Comparison of ENCODE assay signal across 1 cellular context in genomic region chr6:33314515-33314942, GRCh38.
TF ChIP-seq lines count a peak whose summit lies in the region.

No MANE protein-coding gene starts in this region.

TF ChIP-seq in K562, 482 proteins besides CTCF, POLR2A, EP300 and RAD21 (continues in another document):
- TF ChIP-seq FOXO4 (CRISPR knock-in tag; IDR thresholded peaks at IDR 0.05) (no peak), KDM1A (IDR thresholded peaks at IDR 0.05) (0 out of 4 replicates have a peak, but pooled peaks of 1 of the 2 experiments have one; percentile 11), HCFC1 (IDR thresholded peaks at IDR 0.05; ENCODE audit: low read depth, low read length) (peak; percentile 35; the same call in 1 of the 2 replicates), PREB (CRISPR knock-in tag; IDR thresholded peaks at IDR 0.05) (0 out of 2 replicates have a peak, but pooled peaks have one; percentile 78), MYBL2 (IDR thresholded peaks at IDR 0.05; ENCODE audit: low read depth) (no peak), MYBL2 (CRISPR knock-in tag; IDR thresholded peaks at IDR 0.05; ENCODE audit: borderline replicate concordance) (no peak), PKNOX1 (IDR thresholded peaks at IDR 0.05) (0 out of 2 replicates have a peak, but pooled peaks have one; percentile 3), ZNF76 (CRISPR knock-in tag; IDR thresholded peaks at IDR 0.05; ENCODE audit: borderline replicate concordance) (no peak), STAT5A (IDR thresholded peaks at IDR 0.05; ENCODE audit: borderline replicate concordance, low read length) (no peak), ZSCAN32 (CRISPR knock-in tag; IDR thresholded peaks at IDR 0.05) (no peak), HNRNPK (IDR thresholded peaks at IDR 0.05; ENCODE audit: low read depth, low read length, poor library complexity, severe bottlenecking) (no peak), ATF7 (IDR thresholded peaks at IDR 0.05) (no peak; the same call in 1 of the 2 replicates), HDAC1 (IDR thresholded peaks at IDR 0.05) (peak in 1 of 2 experiments; percentile 74; a peak in 2 of 4 replicates), ZNF696 (CRISPR knock-in tag; conservative IDR thresholded peaks at IDR 0.05) (no peak), HIVEP1 (CRISPR knock-in tag; IDR thresholded peaks at IDR 0.05) (no peak), KLF6 (CRISPR knock-in tag; IDR thresholded peaks at IDR 0.05; ENCODE audit: borderline replicate concordance) (no peak), POLR2AphosphoS5 (IDR thresholded peaks at IDR 0.05; ENCODE audit: control insufficient read depth, insufficient read depth, low read depth, low read length) (0 out of 2 replicates have a peak, but pooled peaks have one; percentile 15), STAT5B (CRISPR knock-in tag; IDR thresholded peaks at IDR 0.05) (no peak), SIRT6 (IDR thresholded peaks at IDR 0.05; ENCODE audit: low read depth, low read length) (no peak), ZFP91 (CRISPR knock-in tag; IDR thresholded peaks at IDR 0.05) (no peak), RBM15 (IDR thresholded peaks at IDR 0.05; ENCODE audit: insufficient read depth, low read length) (no peak), SREBF1 (IDR thresholded peaks at IDR 0.05; ENCODE audit: borderline replicate concordance, low read depth, low read length) (no peak), ZNF695 (CRISPR knock-in tag; IDR thresholded peaks at IDR 0.05) (no peak), SMC3 (conservative IDR thresholded peaks at IDR 0.05; ENCODE audit: insufficient read depth, low read depth, low read length) (no peak), MAX (CRISPR knock-in tag; IDR thresholded peaks at IDR 0.05) (peak; percentile 40), ILK (tag; IDR thresholded peaks at IDR 0.05; ENCODE audit: borderline replicate concordance, low read depth) (no peak), RCOR1 (IDR thresholded peaks at IDR 0.05; ENCODE audit: borderline replicate concordance in 1 of 2, low read depth in 2 of 2, low read length in 2 of 2) (peak; percentile 38 to 47; a peak in 1 of 4 replicates), SIN3B (IDR thresholded peaks at IDR 0.05; ENCODE audit: low read depth) (no peak), ZNF134 (CRISPR knock-in tag; conservative IDR thresholded peaks at IDR 0.05) (no peak), MTA3 (IDR thresholded peaks at IDR 0.05; ENCODE audit: borderline replicate concordance) (no peak), MTA2 (IDR thresholded peaks at IDR 0.05; ENCODE audit: low read depth) (peak; percentile 21; the same call in 1 of the 2 replicates), CHD2 (IDR thresholded peaks at IDR 0.05; ENCODE audit: low read depth, low read length) (peak; percentile 44; the same call in 1 of the 2 replicates), RFX1 (IDR thresholded peaks at IDR 0.05) (peak; percentile 92), FOXK1 (CRISPR knock-in tag; IDR thresholded peaks at IDR 0.05; ENCODE audit: borderline replicate concordance) (peak; percentile 75; the same call in 1 of the 2 replicates), CBFB (CRISPR knock-in tag; IDR thresholded peaks at IDR 0.05) (no peak), SAP30 (IDR thresholded peaks at IDR 0.05; ENCODE audit: borderline replicate concordance, insufficient read depth, low read depth, low read length, poor library complexity, severe bottlenecking) (peak; percentile 74), ZBTB49 (CRISPR knock-in tag; IDR thresholded peaks at IDR 0.05; ENCODE audit: borderline replicate concordance) (0 out of 2 replicates have a peak, but pooled peaks have one; percentile 67), FOXK2 (conservative IDR thresholded peaks at IDR 0.05 in 1 of 2, IDR thresholded peaks at IDR 0.05 in 1 of 2; ENCODE audit: low read depth in 2 of 2) (peak; percentile 43 to 54; a peak in 2 of 4 replicates), MXD1 (CRISPR knock-in tag; IDR thresholded peaks at IDR 0.05; ENCODE audit: borderline replicate concordance, poor library complexity, severe bottlenecking) (no peak), ZFPM2 (CRISPR knock-in tag; IDR thresholded peaks at IDR 0.05) (0 out of 2 replicates have a peak, but pooled peaks have one; percentile 70), TAF15 (IDR thresholded peaks at IDR 0.05; ENCODE audit: low read depth, low read length) (no peak), YY1 (IDR thresholded peaks at IDR 0.05; ENCODE audit: borderline replicate concordance in 1 of 3, control insufficient read depth in 1 of 3, extremely low read depth in 1 of 3, insufficient read depth in 3 of 3, insufficient read length in 1 of 3, insufficient replicate concordance in 2 of 3, low read depth in 1 of 3, low read length in 2 of 3) (no peak), TBL1XR1 (IDR thresholded peaks at IDR 0.05; ENCODE audit: low read length in 2 of 2) (0 out of 4 replicates have a peak, but pooled peaks have one; percentile 23 to 36), CREB1 (IDR thresholded peaks at IDR 0.05) (no peak), CREB1 (CRISPR knock-in tag; IDR thresholded peaks at IDR 0.05) (no peak), E2F1 (CRISPR knock-in tag; IDR thresholded peaks at IDR 0.05) (0 out of 2 replicates have a peak, but pooled peaks have one; percentile 39), SP2 (IDR thresholded peaks at IDR 0.05; ENCODE audit: extremely low read depth, low read depth, low read length, poor library complexity, severe bottlenecking) (no peak), ZC3H8 (IDR thresholded peaks at IDR 0.05) (0 out of 2 replicates have a peak, but pooled peaks have one; percentile 27), KDM4B (IDR thresholded peaks at IDR 0.05; ENCODE audit: borderline replicate concordance in 2 of 2, low read depth in 1 of 2) (no peak), TRIM25 (IDR thresholded peaks at IDR 0.05; ENCODE audit: borderline replicate concordance) (no peak), CAMTA2 (CRISPR knock-in tag; conservative IDR thresholded peaks at IDR 0.05) (peak; percentile 91; the same call in 1 of the 2 replicates)
